13 cellular contexts compared by ENCODE assay signal in genomic region chr20:62410742-62411478, GRCh38. TPM values are rescaled to one million over a fixed set of nuclear protein-coding genes. Genes with fewer than 3 reads are reported as not detected.
DNase-seq lines count a peak whose midpoint lies in the region; ATAC-seq and TF ChIP-seq lines count a peak whose summit lies in the region.
"Had no signal": no experiment of that assay in that cellular context is flagged by ENCODE, and none has a peak within 500 bp of the region (broad histone marks: within the 10 kb centered on the region; RNA-seq: fewer than 3 reads in every experiment).

No MANE protein-coding gene starts in this region.

- H3K36me3 Mint-ChIP-seq in neural progenitor cell (no peaks in the 10 kb centered on the region), progenitor cell of endocrine pancreas (ENCODE audit: insufficient read depth) (no peaks in the 10 kb centered on the region)
- H3K36me3 Mint-ChIP-seq: CD4-positive, CD25-positive, alpha-beta regulatory T cell; T-cell had no signal

- H3K4me1 ChIP-seq in BLaER1 (peaks cover 68% of the 10 kb centered on the region), Loucy (ENCODE audit: insufficient read depth, low read length, poor library complexity, severe bottlenecking) (peaks cover 27% of the 10 kb centered on the region), neural progenitor cell (peaks cover 13% of the 10 kb centered on the region)

- H3K4me1 Mint-ChIP-seq in neural progenitor cell: peaks cover 5% of the 10 kb centered on the region
- peaks cover 4% of the 10 kb centered on the region for H3K4me1 Mint-ChIP-seq in progenitor cell of endocrine pancreas (ENCODE audit: low read depth)

- H3K27ac Mint-ChIP-seq in neural progenitor cell: no peak overlapping the region
- H3K27ac Mint-ChIP-seq in progenitor cell of endocrine pancreas: no peak overlapping the region
- H3K27ac Mint-ChIP-seq: CD4-positive, CD25-positive, alpha-beta regulatory T cell; T-cell had no signal

- H3K36me3 ChIP-seq in BLaER1 (no peaks in the 10 kb centered on the region), Loucy (ENCODE audit: insufficient read depth, low read length) (no peaks in the 10 kb centered on the region), neural progenitor cell (no peaks in the 10 kb centered on the region)

- H3F3A ChIP-seq in Loucy (ENCODE audit: low read depth) (no peaks in the 10 kb centered on the region), neural progenitor cell (ENCODE audit: low read depth) (peaks cover 7% of the 10 kb centered on the region)

- H3K9me3 ChIP-seq in BLaER1 (no peaks in the 10 kb centered on the region), Loucy (ENCODE audit: insufficient read depth, low read depth, low read length) (no peaks in the 10 kb centered on the region), neural progenitor cell (ENCODE audit: low read depth) (no peaks in the 10 kb centered on the region)

- H3K79me2 ChIP-seq in Loucy (ENCODE audit: insufficient read depth, low read length): peaks cover 9% of the 10 kb centered on the region
- H3K79me2 ChIP-seq in neural progenitor cell (ENCODE audit: low read depth): no peaks in the 10 kb centered on the region

- H3K4me3 Mint-ChIP-seq in neural progenitor cell (no peak overlapping the region), progenitor cell of endocrine pancreas (ENCODE audit: low read depth) (no peak overlapping the region)

- no peaks in the 10 kb centered on the region for H3K9me3 Mint-ChIP-seq in neural progenitor cell
- no peaks in the 10 kb centered on the region for H3K9me3 Mint-ChIP-seq in progenitor cell of endocrine pancreas (ENCODE audit: low read depth)
- H3K9me3 Mint-ChIP-seq: T-cell had no signal

- peak overlapping the region; percentile 10; the same call in 1 of the 2 replicates for H3K27ac ChIP-seq in BLaER1
- H3K27ac ChIP-seq in VCaP: peak overlapping the region; percentile 67
- no peak overlapping the region for H3K27ac ChIP-seq in neural progenitor cell
- H3K27ac ChIP-seq: PC-9 had no signal

- H3K9me2 ChIP-seq in Loucy (replicated peaks; ENCODE audit: low read depth, low read length): no peaks in the 10 kb centered on the region

- H4K20me1 ChIP-seq in BLaER1 (peaks cover 8% of the 10 kb centered on the region), Loucy (ENCODE audit: insufficient read depth, low read length, poor library complexity, severe bottlenecking) (no peaks in the 10 kb centered on the region), neural progenitor cell (ENCODE audit: low read depth) (peaks cover 7% of the 10 kb centered on the region)

- H3K9ac ChIP-seq in BLaER1 (no peak overlapping the region), Loucy (ENCODE audit: low read depth, low read length, poor library complexity, severe bottlenecking) (no peak overlapping the region), neural progenitor cell (no peak overlapping the region)

- peak overlapping the region; percentile 85 for H3K4me2 ChIP-seq in BLaER1
- H3K4me2 ChIP-seq in Loucy (ENCODE audit: low read depth, low read length, poor library complexity, severe bottlenecking): peak overlapping the region; percentile 72
- peak overlapping the region; percentile 63 for H3K4me2 ChIP-seq in neural progenitor cell

- H3K4me3 ChIP-seq in BLaER1: no peak overlapping the region
- H3K4me3 ChIP-seq in Loucy (ENCODE audit: low read length, poor library complexity, severe bottlenecking): peak overlapping the region; percentile 49
- no peak overlapping the region for H3K4me3 ChIP-seq in neural progenitor cell
- H3K4me3 ChIP-seq: PC-9 had no signal

- H2AFZ ChIP-seq in Loucy (ENCODE audit: low read length): peak overlapping the region; percentile 50; the same call in 1 of the 2 replicates
- no peak overlapping the region for H2AFZ ChIP-seq in neural progenitor cell (replicated peaks)
- H2AFZ ChIP-seq: PC-9 had no signal

- ATAC-seq in HG03457 (IDR thresholded peaks at IDR 0.05; ENCODE audit: unreplicated experiment): no peak
- ATAC-seq: T-cell had no signal

- TF ChIP-seq CTCF in Loucy (conservative IDR thresholded peaks at IDR 0.05; ENCODE audit: low read length) (no peak), VCaP (conservative IDR thresholded peaks at IDR 0.05) (no peak), neural progenitor cell (IDR thresholded peaks at IDR 0.05) (no peak), progenitor cell of endocrine pancreas (IDR thresholded peaks at IDR 0.05; ENCODE audit: unreplicated experiment) (no peak)

- H3K27me3 Mint-ChIP-seq in neural progenitor cell (ENCODE audit: insufficient read depth, low read depth) (peaks cover 8% of the 10 kb centered on the region), progenitor cell of endocrine pancreas (peaks cover 7% of the 10 kb centered on the region)
- H3K27me3 Mint-ChIP-seq: CD4-positive, CD25-positive, alpha-beta regulatory T cell; T-cell had no signal

- DNase-seq in neural progenitor cell (ENCODE audit: low spot score) (no peak), iPS-NIHi11 (ENCODE audit: low spot score) (no peak), AG08395 (ENCODE audit: low spot score) (no peak), progenitor cell of endocrine pancreas (ENCODE audit: low spot score, unreplicated experiment) (no peak)
- DNase-seq: NK-92 treated with Interleukin-12 subunit alpha and Interleukin-12 subunit beta, amount 100 ng/mL, for 24 hours; PC-9 had no signal

- H3K27me3 ChIP-seq in BLaER1 (no peaks in the 10 kb centered on the region), Loucy (ENCODE audit: insufficient read depth, low read length, poor library complexity, severe bottlenecking) (no peaks in the 10 kb centered on the region), neural progenitor cell (peaks cover 27% of the 10 kb centered on the region)

RNA-seq across cellular contexts. Expression of gene CABLES2, which starts 3.8 kb away (rescaled TPM):
- total RNA-seq in neural progenitor cell (ENCODE audit: low replicate concordance): 8.1 and 13.8 TPM in 2 replicates
- total RNA-seq in progenitor cell of endocrine pancreas: 20.4 and 21.7 TPM in 2 replicates

RNA-seq across cellular contexts. Expression of gene RBBP8NL, which starts 16.4 kb away (rescaled TPM):
- total RNA-seq in neural progenitor cell (ENCODE audit: low replicate concordance) (0.03 TPM in 1 of 2 replicates, not detected in the other), progenitor cell of endocrine pancreas (14.4 and 17.5 TPM in 2 replicates)
- total RNA-seq: CD4-positive, CD25-positive, alpha-beta regulatory T cell; Right ventricle myocardium inferior; T-cell had no signal

RNA-seq across cellular contexts. Expression of gene RPS21, which starts 24.0 kb away (rescaled TPM):
- total RNA-seq in neural progenitor cell (ENCODE audit: low replicate concordance) (1,629 and 1,765 TPM in 2 replicates), progenitor cell of endocrine pancreas (1,160 and 1,251 TPM in 2 replicates)

RNA-seq across cellular contexts. Expression of gene LAMA5, which starts 43.8 kb away (rescaled TPM):
- total RNA-seq in neural progenitor cell (ENCODE audit: low replicate concordance) (12.1 and 63.9 TPM in 2 replicates), progenitor cell of endocrine pancreas (248 and 252 TPM in 2 replicates)

Comparison
In these comparisons a context has a peak if more than half of its experiments do, and no peak if none do; other contexts are left out.
1. RNA of gene RBBP8NL, which starts 16.4 kb away (total RNA-seq): 14.4 to 17.5 TPM in progenitor cell of endocrine pancreas; 0.03 TPM in neural progenitor cell; every median in the first group is over 10 times any median in the second.
2. Peak in every context shown above with its lines, with median percentiles within 50 percentile points of each other: H3K4me2 ChIP-seq.